In the genomic region with DNA sequence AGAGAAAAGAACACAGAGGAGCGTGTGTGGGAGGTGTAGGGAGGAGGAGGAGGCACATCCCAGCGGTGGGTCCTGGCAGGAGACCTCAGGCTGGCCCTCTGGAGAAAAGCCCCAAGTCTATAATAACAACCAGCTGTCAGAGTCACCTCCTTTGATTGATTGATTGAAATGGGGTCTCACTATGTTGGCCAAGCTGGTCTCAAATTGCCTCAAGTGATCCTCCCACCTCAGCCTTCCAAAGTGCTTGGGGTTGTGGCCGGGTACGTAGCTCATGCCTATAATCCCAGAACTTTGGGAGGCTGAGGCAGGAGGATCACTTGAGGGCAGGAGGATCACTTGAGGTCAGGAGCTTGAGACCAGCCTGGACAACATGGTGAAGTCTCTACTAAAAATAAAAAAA, we compare ENCODE assay signal across 12 cellular contexts.
A peak's percentile ranks its signal among the peaks of the same experiment; 100 is the strongest.
DNase-seq lines count a peak whose midpoint lies in the region; ATAC-seq and TF ChIP-seq lines count a peak whose summit lies in the region.
"Had no signal": no experiment of that assay in that cellular context is flagged by ENCODE, and none has a peak within 500 bp of the region (broad histone marks: within the 10 kb centered on the region; RNA-seq: fewer than 3 reads in every experiment).

No MANE protein-coding gene starts in this region.

- H3K4me1 Mint-ChIP-seq in activated CD8-positive, alpha-beta memory T cell treated with anti-CD3 and anti-CD28 coated beads, Interleukin-2, amount 10 ng/mL, durations not matched to agents 7 days and 5 days: peaks cover 66% of the 10 kb centered on the region
- peaks cover 90% of the 10 kb centered on the region for H3K4me1 Mint-ChIP-seq in dendritic cell treated with granulocyte-macrophage colony-stimulating factor and Interleukin-4, amounts not matched to agents 40 ng/mL and 50 ng/mL, for 4 days (ENCODE audit: low read depth)

- H3K9me2 ChIP-seq in PC-3 (replicated peaks; ENCODE audit: low read length): no peaks in the 10 kb centered on the region

- no peak overlapping the region for H2AFZ ChIP-seq in PC-3 (ENCODE audit: low read length)

- peaks cover 1% of the 10 kb centered on the region for H3K36me3 Mint-ChIP-seq in activated CD8-positive, alpha-beta memory T cell treated with anti-CD3 and anti-CD28 coated beads, Interleukin-2, amount 10 ng/mL, durations not matched to agents 7 days and 5 days
- H3K36me3 Mint-ChIP-seq in dendritic cell treated with granulocyte-macrophage colony-stimulating factor and Interleukin-4, amounts not matched to agents 40 ng/mL and 50 ng/mL, for 4 days (ENCODE audit: low read depth): peaks cover 62% of the 10 kb centered on the region

- peak overlapping the region; percentile 64 for H3K4me3 Mint-ChIP-seq in activated CD8-positive, alpha-beta memory T cell treated with anti-CD3 and anti-CD28 coated beads, Interleukin-2, amount 10 ng/mL, durations not matched to agents 7 days and 5 days
- H3K4me3 Mint-ChIP-seq in dendritic cell treated with granulocyte-macrophage colony-stimulating factor and Interleukin-4, amounts not matched to agents 40 ng/mL and 50 ng/mL, for 4 days: peak overlapping the region; percentile 44

- H3K4me3 ChIP-seq in PC-3 (ENCODE audit: low read length): no peak overlapping the region
- no peak overlapping the region for H3K4me3 ChIP-seq in spleen
- H3K4me3 ChIP-seq: tibial artery had no signal

- H4K20me1 ChIP-seq in PC-3 (ENCODE audit: low read length): no peaks in the 10 kb centered on the region

- TF ChIP-seq CTCF in PC-3 (conservative IDR thresholded peaks at IDR 0.05; ENCODE audit: low read depth, low read length) (no peak), spleen (IDR thresholded peaks at IDR 0.05 in 8 of 11, conservative IDR thresholded peaks at IDR 0.05 in 3 of 11) (no peak), foreskin keratinocyte (conservative IDR thresholded peaks at IDR 0.05) (no peak)

- POLR2A ChIA-PET in PC-3 (lab: Charles Lee; ENCODE audit: unreplicated experiment): no interaction called here

- 76 to 90% (median 89%) methylated on average over 4 of the region's 4 CpGs for WGBS in spleen, 5 donors

- H3F3A ChIP-seq in PC-3 (ENCODE audit: low read length, unreplicated experiment): no peaks in the 10 kb centered on the region

- 0 out of 2 replicates have a peak overlapping the region, but pooled peaks have one; percentile 29 for H3K9ac ChIP-seq in PC-3 (ENCODE audit: low read length)

- H3K27me3 Mint-ChIP-seq in activated CD8-positive, alpha-beta memory T cell treated with anti-CD3 and anti-CD28 coated beads, Interleukin-2, amount 10 ng/mL, durations not matched to agents 7 days and 5 days: no peaks in the 10 kb centered on the region
- no peaks in the 10 kb centered on the region for H3K27me3 Mint-ChIP-seq in dendritic cell treated with granulocyte-macrophage colony-stimulating factor and Interleukin-4, amounts not matched to agents 40 ng/mL and 50 ng/mL, for 4 days

- no peaks in the 10 kb centered on the region for H3K27me3 ChIP-seq in PC-3 (ENCODE audit: low read length)
- H3K27me3 ChIP-seq in spleen (replicated peaks in 1 of 7): peaks cover 0 to 1% (median 0%) of the 10 kb centered on the region in 7 donors
- no peaks in the 10 kb centered on the region for H3K27me3 ChIP-seq in foreskin keratinocyte
- H3K27me3 ChIP-seq: tibial artery had no signal

- H3K36me3 ChIP-seq in PC-3 (ENCODE audit: low read depth, low read length): peaks cover 11% of the 10 kb centered on the region
- peaks cover 0 to 15% (median 0%) of the 10 kb centered on the region in 6 donors for H3K36me3 ChIP-seq in spleen

- H3K9me3 ChIP-seq in PC-3 (ENCODE audit: low read length): no peaks in the 10 kb centered on the region
- H3K9me3 ChIP-seq in spleen: no peaks in the 10 kb centered on the region
- H3K9me3 ChIP-seq: tibial artery had no signal

- peaks cover 12% of the 10 kb centered on the region; the same call in 1 of the 2 replicates for H3K79me2 ChIP-seq in PC-3 (ENCODE audit: low read length)

- ATAC-seq in activated CD8-positive, alpha-beta memory T cell treated with anti-CD3 and anti-CD28 coated beads, Interleukin-2, amount 10 ng/mL, durations not matched to agents 7 days and 5 days: no peak
- ATAC-seq in PC-3 (no peak), foreskin keratinocyte (no peak), GM18502 (IDR thresholded peaks at IDR 0.05; ENCODE audit: poor library complexity, unreplicated experiment) (no peak)

- intact Hi-C loops in PC-3 (cut with micrococcal nuclease) (no loop called here), spleen (cut with DNase I; ENCODE audit: low total_unique reads) (loop anchor here (10.0 kb wide), 1 partner anchor 132 kb away; the partner anchor contains the start of gene EEPD1)
- intact Hi-C loops in dendritic cell treated with granulocyte-macrophage colony-stimulating factor and Interleukin-4, amounts not matched to agents 40 ng/mL and 50 ng/mL, for 4 days (cut with micrococcal nuclease): loop anchor here (10.0 kb wide), 1 partner anchor 132 kb away; the partner anchor contains the start of gene EEPD1

- DNase-seq in activated CD8-positive, alpha-beta memory T cell treated with anti-CD3 and anti-CD28 coated beads, Interleukin-2, amount 10 ng/mL, durations not matched to agents 7 days and 5 days: no peak
- DNase-seq in activated CD8-positive, alpha-beta memory T cell treated with anti-CD3 and anti-CD28 coated beads, Interleukin-2, amount 50 U/mL, for 48 hours: no peak
- DNase-seq in PC-3 (no peak), spleen (no peak), foreskin keratinocyte (no peak), NCI-H446 (lab: John Stamatoyannopoulos, UW) (no peak)
- DNase-seq: amniotic stem cell, EL, RPMI8226, tibial artery had no signal

- H3K4me2 ChIP-seq in PC-3 (ENCODE audit: low read length): no peak overlapping the region

- BruUV-seq in PC-3 (replicated peaks; lab: Mats Ljungman, UMichigan): no TSS peak

- peak overlapping the region; percentile 96 for H3K27ac Mint-ChIP-seq in activated CD8-positive, alpha-beta memory T cell treated with anti-CD3 and anti-CD28 coated beads, Interleukin-2, amount 10 ng/mL, durations not matched to agents 7 days and 5 days
- peak overlapping the region; percentile 85 for H3K27ac Mint-ChIP-seq in dendritic cell treated with granulocyte-macrophage colony-stimulating factor and Interleukin-4, amounts not matched to agents 40 ng/mL and 50 ng/mL, for 4 days

- peak overlapping the region; percentile 78 for H3K27ac ChIP-seq in PC-3 (ENCODE audit: low read length)
- peak overlapping the region in 6 of 8 donors; percentile 52 to 91 (median 70) for H3K27ac ChIP-seq in spleen
- H3K27ac ChIP-seq in foreskin keratinocyte: no peak overlapping the region
- H3K27ac ChIP-seq: tibial artery had no signal

- no peak for TF ChIP-seq POLR2A in spleen (IDR thresholded peaks at IDR 0.05)

- H3K4me1 ChIP-seq in PC-3 (ENCODE audit: insufficient read depth, low read length) (peaks cover 61% of the 10 kb centered on the region), spleen (peaks cover 30 to 90% (median 68%) of the 10 kb centered on the region in 6 donors), foreskin keratinocyte (peaks cover 3% of the 10 kb centered on the region)

- H3K9me3 Mint-ChIP-seq in activated CD8-positive, alpha-beta memory T cell treated with anti-CD3 and anti-CD28 coated beads, Interleukin-2, amount 10 ng/mL, durations not matched to agents 7 days and 5 days (ENCODE audit: low read depth): no peaks in the 10 kb centered on the region
- no peaks in the 10 kb centered on the region for H3K9me3 Mint-ChIP-seq in dendritic cell treated with granulocyte-macrophage colony-stimulating factor and Interleukin-4, amounts not matched to agents 40 ng/mL and 50 ng/mL, for 4 days

- CTCF ChIA-PET in activated CD8-positive, alpha-beta memory T cell treated with anti-CD3 and anti-CD28 coated beads, Interleukin-2, amount 10 ng/mL, durations not matched to agents 7 days and 5 days (lab: Charles Lee): interaction anchor here (1.0 to 7.8 kb wide), 7 partner anchors 9 to 486 kb away, joined by 3 to 57 read pairs (median 5); partner anchors contain the start of gene SEPTIN7
- CTCF ChIA-PET in PC-3 (lab: Charles Lee): no interaction called here
